1 cellular context compared by ENCODE assay signal in genomic region chr10:3901370-3901769, GRCh38.
TF ChIP-seq lines count a peak whose summit lies in the region.

No MANE protein-coding gene starts in this region.

TF ChIP-seq in GM23338, 12 proteins besides CTCF, POLR2A, EP300 and RAD21:
- TF ChIP-seq, protein P1, sequence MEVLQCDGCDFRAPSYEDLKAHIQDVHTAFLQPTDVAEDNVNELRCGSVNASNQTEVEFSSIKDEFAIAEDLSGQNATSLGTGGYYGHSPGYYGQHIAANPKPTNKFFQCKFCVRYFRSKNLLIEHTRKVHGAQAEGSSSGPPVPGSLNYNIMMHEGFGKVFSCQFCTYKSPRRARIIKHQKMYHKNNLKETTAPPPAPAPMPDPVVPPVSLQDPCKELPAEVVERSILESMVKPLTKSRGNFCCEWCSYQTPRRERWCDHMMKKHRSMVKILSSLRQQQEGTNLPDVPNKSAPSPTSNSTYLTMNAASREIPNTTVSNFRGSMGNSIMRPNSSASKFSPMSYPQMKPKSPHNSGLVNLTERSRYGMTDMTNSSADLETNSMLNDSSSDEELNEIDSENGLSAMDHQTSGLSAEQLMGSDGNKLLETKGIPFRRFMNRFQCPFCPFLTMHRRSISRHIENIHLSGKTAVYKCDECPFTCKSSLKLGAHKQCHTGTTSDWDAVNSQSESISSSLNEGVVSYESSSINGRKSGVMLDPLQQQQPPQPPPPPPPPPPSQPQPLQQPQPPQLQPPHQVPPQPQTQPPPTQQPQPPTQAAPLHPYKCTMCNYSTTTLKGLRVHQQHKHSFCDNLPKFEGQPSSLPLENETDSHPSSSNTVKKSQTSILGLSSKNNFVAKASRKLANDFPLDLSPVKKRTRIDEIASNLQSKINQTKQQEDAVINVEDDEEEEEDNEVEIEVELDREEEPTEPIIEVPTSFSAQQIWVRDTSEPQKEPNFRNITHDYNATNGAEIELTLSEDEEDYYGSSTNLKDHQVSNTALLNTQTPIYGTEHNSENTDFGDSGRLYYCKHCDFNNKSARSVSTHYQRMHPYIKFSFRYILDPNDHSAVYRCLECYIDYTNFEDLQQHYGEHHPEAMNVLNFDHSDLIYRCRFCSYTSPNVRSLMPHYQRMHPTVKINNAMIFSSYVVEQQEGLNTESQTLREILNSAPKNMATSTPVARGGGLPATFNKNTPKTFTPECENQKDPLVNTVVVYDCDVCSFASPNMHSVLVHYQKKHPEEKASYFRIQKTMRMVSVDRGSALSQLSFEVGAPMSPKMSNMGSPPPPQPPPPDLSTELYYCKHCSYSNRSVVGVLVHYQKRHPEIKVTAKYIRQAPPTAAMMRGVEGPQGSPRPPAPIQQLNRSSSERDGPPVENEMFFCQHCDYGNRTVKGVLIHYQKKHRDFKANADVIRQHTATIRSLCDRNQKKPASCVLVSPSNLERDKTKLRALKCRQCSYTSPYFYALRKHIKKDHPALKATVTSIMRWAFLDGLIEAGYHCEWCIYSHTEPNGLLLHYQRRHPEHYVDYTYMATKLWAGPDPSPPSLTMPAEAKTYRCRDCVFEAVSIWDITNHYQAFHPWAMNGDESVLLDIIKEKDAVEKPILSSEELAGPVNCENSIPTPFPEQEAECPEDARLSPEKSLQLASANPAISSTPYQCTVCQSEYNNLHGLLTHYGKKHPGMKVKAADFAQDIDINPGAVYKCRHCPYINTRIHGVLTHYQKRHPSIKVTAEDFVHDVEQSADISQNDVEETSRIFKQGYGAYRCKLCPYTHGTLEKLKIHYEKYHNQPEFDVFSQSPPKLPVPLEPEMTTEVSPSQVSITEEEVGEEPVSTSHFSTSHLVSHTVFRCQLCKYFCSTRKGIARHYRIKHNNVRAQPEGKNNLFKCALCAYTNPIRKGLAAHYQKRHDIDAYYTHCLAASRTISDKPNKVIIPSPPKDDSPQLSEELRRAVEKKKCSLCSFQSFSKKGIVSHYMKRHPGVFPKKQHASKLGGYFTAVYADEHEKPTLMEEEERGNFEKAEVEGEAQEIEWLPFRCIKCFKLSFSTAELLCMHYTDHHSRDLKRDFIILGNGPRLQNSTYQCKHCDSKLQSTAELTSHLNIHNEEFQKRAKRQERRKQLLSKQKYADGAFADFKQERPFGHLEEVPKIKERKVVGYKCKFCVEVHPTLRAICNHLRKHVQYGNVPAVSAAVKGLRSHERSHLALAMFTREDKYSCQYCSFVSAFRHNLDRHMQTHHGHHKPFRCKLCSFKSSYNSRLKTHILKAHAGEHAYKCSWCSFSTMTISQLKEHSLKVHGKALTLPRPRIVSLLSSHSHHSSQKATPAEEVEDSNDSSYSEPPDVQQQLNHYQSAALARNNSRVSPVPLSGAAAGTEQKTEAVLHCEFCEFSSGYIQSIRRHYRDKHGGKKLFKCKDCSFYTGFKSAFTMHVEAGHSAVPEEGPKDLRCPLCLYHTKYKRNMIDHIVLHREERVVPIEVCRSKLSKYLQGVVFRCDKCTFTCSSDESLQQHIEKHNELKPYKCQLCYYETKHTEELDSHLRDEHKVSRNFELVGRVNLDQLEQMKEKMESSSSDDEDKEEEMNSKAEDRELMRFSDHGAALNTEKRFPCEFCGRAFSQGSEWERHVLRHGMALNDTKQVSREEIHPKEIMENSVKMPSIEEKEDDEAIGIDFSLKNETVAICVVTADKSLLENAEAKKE (CRISPR knock-in tag; IDR thresholded peaks at IDR 0.05) = no peak
- no peak for TF ChIP-seq EZH2 (IDR thresholded peaks at IDR 0.05; ENCODE audit: low read depth, unreplicated experiment)
- TF ChIP-seq ZNF114 (CRISPR knock-in tag; IDR thresholded peaks at IDR 0.05) = no peak
- TF ChIP-seq POLR2AphosphoS5 (IDR thresholded peaks at IDR 0.05; ENCODE audit: low read depth) = no peak
- TF ChIP-seq, protein P2, sequence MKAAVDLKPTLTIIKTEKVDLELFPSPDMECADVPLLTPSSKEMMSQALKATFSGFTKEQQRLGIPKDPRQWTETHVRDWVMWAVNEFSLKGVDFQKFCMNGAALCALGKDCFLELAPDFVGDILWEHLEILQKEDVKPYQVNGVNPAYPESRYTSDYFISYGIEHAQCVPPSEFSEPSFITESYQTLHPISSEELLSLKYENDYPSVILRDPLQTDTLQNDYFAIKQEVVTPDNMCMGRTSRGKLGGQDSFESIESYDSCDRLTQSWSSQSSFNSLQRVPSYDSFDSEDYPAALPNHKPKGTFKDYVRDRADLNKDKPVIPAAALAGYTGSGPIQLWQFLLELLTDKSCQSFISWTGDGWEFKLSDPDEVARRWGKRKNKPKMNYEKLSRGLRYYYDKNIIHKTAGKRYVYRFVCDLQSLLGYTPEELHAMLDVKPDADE (IDR thresholded peaks at IDR 0.05) = no peak
- no peak for TF ChIP-seq STAT1 (IDR thresholded peaks at IDR 0.05; ENCODE audit: unreplicated experiment)
- TF ChIP-seq JUNB (IDR thresholded peaks at IDR 0.05; ENCODE audit: unreplicated experiment) = no peak
- TF ChIP-seq NANOG (IDR thresholded peaks at IDR 0.05; ENCODE audit: borderline replicate concordance) = no peak
- TF ChIP-seq, protein P3, sequence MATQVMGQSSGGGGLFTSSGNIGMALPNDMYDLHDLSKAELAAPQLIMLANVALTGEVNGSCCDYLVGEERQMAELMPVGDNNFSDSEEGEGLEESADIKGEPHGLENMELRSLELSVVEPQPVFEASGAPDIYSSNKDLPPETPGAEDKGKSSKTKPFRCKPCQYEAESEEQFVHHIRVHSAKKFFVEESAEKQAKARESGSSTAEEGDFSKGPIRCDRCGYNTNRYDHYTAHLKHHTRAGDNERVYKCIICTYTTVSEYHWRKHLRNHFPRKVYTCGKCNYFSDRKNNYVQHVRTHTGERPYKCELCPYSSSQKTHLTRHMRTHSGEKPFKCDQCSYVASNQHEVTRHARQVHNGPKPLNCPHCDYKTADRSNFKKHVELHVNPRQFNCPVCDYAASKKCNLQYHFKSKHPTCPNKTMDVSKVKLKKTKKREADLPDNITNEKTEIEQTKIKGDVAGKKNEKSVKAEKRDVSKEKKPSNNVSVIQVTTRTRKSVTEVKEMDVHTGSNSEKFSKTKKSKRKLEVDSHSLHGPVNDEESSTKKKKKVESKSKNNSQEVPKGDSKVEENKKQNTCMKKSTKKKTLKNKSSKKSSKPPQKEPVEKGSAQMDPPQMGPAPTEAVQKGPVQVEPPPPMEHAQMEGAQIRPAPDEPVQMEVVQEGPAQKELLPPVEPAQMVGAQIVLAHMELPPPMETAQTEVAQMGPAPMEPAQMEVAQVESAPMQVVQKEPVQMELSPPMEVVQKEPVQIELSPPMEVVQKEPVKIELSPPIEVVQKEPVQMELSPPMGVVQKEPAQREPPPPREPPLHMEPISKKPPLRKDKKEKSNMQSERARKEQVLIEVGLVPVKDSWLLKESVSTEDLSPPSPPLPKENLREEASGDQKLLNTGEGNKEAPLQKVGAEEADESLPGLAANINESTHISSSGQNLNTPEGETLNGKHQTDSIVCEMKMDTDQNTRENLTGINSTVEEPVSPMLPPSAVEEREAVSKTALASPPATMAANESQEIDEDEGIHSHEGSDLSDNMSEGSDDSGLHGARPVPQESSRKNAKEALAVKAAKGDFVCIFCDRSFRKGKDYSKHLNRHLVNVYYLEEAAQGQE (IDR thresholded peaks at IDR 0.05; ENCODE audit: unreplicated experiment) = no peak
- no peak for TF ChIP-seq EZH2phosphoT487 (IDR thresholded peaks at IDR 0.05; ENCODE audit: unreplicated experiment)
- no peak for TF ChIP-seq ZNF331 (CRISPR knock-in tag; IDR thresholded peaks at IDR 0.05; ENCODE audit: low read depth)
- no peak for TF ChIP-seq CREB1 (CRISPR knock-in tag; IDR thresholded peaks at IDR 0.05; ENCODE audit: low read depth)
